In the genomic region with DNA sequence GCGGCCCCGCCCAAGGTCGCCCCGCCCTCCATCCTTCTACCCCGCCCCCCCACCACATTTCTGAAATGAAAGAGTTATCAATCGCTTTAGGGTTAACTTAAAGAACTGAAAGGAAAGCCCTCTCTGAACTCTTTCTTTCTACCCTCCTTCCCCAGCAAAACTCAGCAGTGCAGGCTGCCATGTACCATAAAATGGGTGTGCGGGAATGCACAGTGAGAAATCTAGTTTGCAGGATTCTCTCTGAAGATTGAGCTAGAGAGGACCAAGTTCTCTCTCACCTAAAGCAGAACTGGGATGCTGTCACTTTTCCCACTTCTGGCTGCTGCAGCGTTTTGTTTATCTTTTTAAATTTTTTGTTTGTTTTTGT, we compare ENCODE assay signal across 8 cellular contexts.
A peak's percentile ranks its signal among the peaks of the same experiment; 100 is the strongest.
DNase-seq lines count a peak whose midpoint lies in the region; ATAC-seq and TF ChIP-seq lines count a peak whose summit lies in the region.

No MANE protein-coding gene starts in this region.

- no peak for TF ChIP-seq POLR2A in IMR-90 (IDR thresholded peaks at IDR 0.05; ENCODE audit: low read depth, low read length)
- TF ChIP-seq POLR2A in body of pancreas (IDR thresholded peaks at IDR 0.05), result no peak

- H3K79me1 ChIP-seq in IMR-90 (ENCODE audit: low read depth in 1 of 2, low read length in 2 of 2), result no peaks in the 10 kb centered on the region

- no TSS peak for BruUV-seq in IMR-90 (replicated peaks; lab: Mats Ljungman, UMichigan)

- H3K4me1 ChIP-seq in IMR-90 (ENCODE audit: control insufficient read depth, insufficient read depth, low read length) (no peaks in the 10 kb centered on the region), body of pancreas (peaks cover 8% of the 10 kb centered on the region)

- TF ChIP-seq RAD21 in IMR-90 (IDR thresholded peaks at IDR 0.05; ENCODE audit: low read length), result no peak

- H3K27ac ChIP-seq in IMR-90 (ENCODE audit: insufficient read depth, low read length), result no peak overlapping the region
- H3K27ac ChIP-seq in body of pancreas, result no peak overlapping the region

- no peak for DNase-seq in AG09309 (ENCODE audit: low read depth)
- no peak for DNase-seq in IMR-90
- DNase-seq in naive thymus-derived CD8-positive, alpha-beta T cell, result no peak
- DNase-seq in activated CD4-positive, CD25-positive, alpha-beta regulatory T cell (lab: John Stamatoyannopoulos, UW), result no peak
- no peak for DNase-seq in NCI-H524 (lab: John Stamatoyannopoulos, UW)
- DNase-seq in NCI-H1694 treated with DMSO at 0.1 percent for 48 hours (lab: John Stamatoyannopoulos, UW), result no peak
- no peak for DNase-seq in body of pancreas

- no peak overlapping the region for H2BK5ac ChIP-seq in IMR-90 (ENCODE audit: low read depth, low read length, poor library complexity, severe bottlenecking)

- H3K27ac Mint-ChIP-seq in dendritic cell treated with granulocyte-macrophage colony-stimulating factor and Interleukin-4, amounts not matched to agents 40 ng/mL and 50 ng/mL, for 4 days, result no peak overlapping the region
- H3K27ac Mint-ChIP-seq in naive thymus-derived CD8-positive, alpha-beta T cell, result no peak overlapping the region

- peak overlapping the region; percentile 94 for H3K4me2 ChIP-seq in IMR-90 (ENCODE audit: low read depth, low read length)

- no peak overlapping the region for H3K56ac ChIP-seq in IMR-90 (ENCODE audit: extremely low read depth, insufficient read depth, low read length)

- peak overlapping the region; percentile 79 for H3K4me3 Mint-ChIP-seq in dendritic cell treated with granulocyte-macrophage colony-stimulating factor and Interleukin-4, amounts not matched to agents 40 ng/mL and 50 ng/mL, for 4 days
- peak overlapping the region; percentile 68 to 93 (median 86) for H3K4me3 Mint-ChIP-seq in naive thymus-derived CD8-positive, alpha-beta T cell

- no peak for TF ChIP-seq CTCF in AG09309 (IDR thresholded peaks at IDR 0.05; ENCODE audit: control insufficient read depth, insufficient read depth, low read depth, low read length, missing control alignments)
- no peak for TF ChIP-seq CTCF in IMR-90 (conservative IDR thresholded peaks at IDR 0.05; ENCODE audit: low read depth, low read length)
- TF ChIP-seq CTCF in body of pancreas (IDR thresholded peaks at IDR 0.05), result no peak

- H4K20me1 ChIP-seq in IMR-90 (ENCODE audit: insufficient read depth, low read length), result no peaks in the 10 kb centered on the region

- H2BK20ac ChIP-seq in IMR-90 (ENCODE audit: low read depth, low read length), result no peak overlapping the region

- POLR2A ChIA-PET in IMR-90 (lab: Charles Lee; ENCODE audit: unreplicated experiment), result interaction anchor here (0.6 kb wide), 1 partner anchor 52 kb away, joined by 3 read pairs; no protein-coding TSS in a partner anchor
- POLR2A ChIA-PET in naive thymus-derived CD8-positive, alpha-beta T cell (lab: Charles Lee), result no interaction called here

- H4K8ac ChIP-seq in IMR-90 (ENCODE audit: low read depth in 2 of 2, low read length in 2 of 2), result no peak overlapping the region

- H3K4me1 Mint-ChIP-seq in dendritic cell treated with granulocyte-macrophage colony-stimulating factor and Interleukin-4, amounts not matched to agents 40 ng/mL and 50 ng/mL, for 4 days (ENCODE audit: low read depth), result peaks cover 11% of the 10 kb centered on the region
- peaks cover 4 to 17% (median 9%) of the 10 kb centered on the region in 4 donors for H3K4me1 Mint-ChIP-seq in naive thymus-derived CD8-positive, alpha-beta T cell

- H3K9ac ChIP-seq in IMR-90 (ENCODE audit: low read depth, low read length), result 0 out of 2 replicates have a peak overlapping the region, but pooled peaks have one; percentile 23

- intact Hi-C loops in IMR-90 (cut with micrococcal nuclease), result no loop called here
- intact Hi-C loops in dendritic cell treated with granulocyte-macrophage colony-stimulating factor and Interleukin-4, amounts not matched to agents 40 ng/mL and 50 ng/mL, for 4 days (cut with micrococcal nuclease), result no loop called here
- intact Hi-C loops in body of pancreas (cut with DNase I), result no loop called here

- no peaks in the 10 kb centered on the region for H3K36me3 ChIP-seq in IMR-90 (ENCODE audit: control insufficient read depth, insufficient read depth, low read length)
- no peaks in the 10 kb centered on the region for H3K36me3 ChIP-seq in body of pancreas (replicated peaks in 1 of 2; ENCODE audit: insufficient read depth in 1 of 2, low read depth in 2 of 2)

- H3K4me3 ChIP-seq in AG09309 (ENCODE audit: control insufficient read depth, low read depth, low read length) (peak overlapping the region; percentile 59), IMR-90 (ENCODE audit: insufficient read depth, low read depth, low read length) (peak overlapping the region; percentile 47), body of pancreas (peak overlapping the region in 1 of 2 donors; percentile 14)

- no peak overlapping the region for H3K23ac ChIP-seq in IMR-90 (ENCODE audit: low read depth, low read length)

- no peaks in the 10 kb centered on the region for H3K9me1 ChIP-seq in IMR-90 (ENCODE audit: insufficient read depth, low read length)

- no peak overlapping the region for H3K4ac ChIP-seq in IMR-90 (ENCODE audit: low read depth, low read length)

- no peak overlapping the region for H2AK9ac ChIP-seq in IMR-90 (replicated peaks; ENCODE audit: low read depth, low read length, poor library complexity)

- no peak overlapping the region for H2BK15ac ChIP-seq in IMR-90 (ENCODE audit: low read depth, low read length)

- H4K5ac ChIP-seq in IMR-90 (ENCODE audit: low read depth, low read length), result no peak overlapping the region

- H2BK120ac ChIP-seq in IMR-90 (ENCODE audit: low read depth, low read length), result no peak overlapping the region

- H3K27me3 ChIP-seq in IMR-90 (ENCODE audit: control insufficient read depth, insufficient read depth, low read length), result no peaks in the 10 kb centered on the region; the same call in 1 of the 2 replicates
- H3K27me3 ChIP-seq in body of pancreas, result no peaks in the 10 kb centered on the region

- no peaks in the 10 kb centered on the region for H3K9me3 Mint-ChIP-seq in dendritic cell treated with granulocyte-macrophage colony-stimulating factor and Interleukin-4, amounts not matched to agents 40 ng/mL and 50 ng/mL, for 4 days
- peaks cover 0 to 2% (median 0%) of the 10 kb centered on the region in 9 donors for H3K9me3 Mint-ChIP-seq in naive thymus-derived CD8-positive, alpha-beta T cell

- no peak overlapping the region for H3K18ac ChIP-seq in IMR-90 (ENCODE audit: low read depth, low read length)

- CTCF ChIA-PET in IMR-90 (lab: Yijun Ruan, JAX), result interaction anchor here (1.0 kb wide), 1 partner anchor 51 kb away, joined by 3 read pairs; no protein-coding TSS in a partner anchor

- ATAC-seq in IMR-90 (ENCODE audit: low read depth) (no peak; the same call in 1 of the 2 replicates), body of pancreas (no peak)
- ATAC-seq in naive thymus-derived CD8-positive, alpha-beta T cell, result no peak

- H2AK5ac ChIP-seq in IMR-90 (ENCODE audit: low read depth, low read length), result no peak overlapping the region

- H4K91ac ChIP-seq in IMR-90 (ENCODE audit: insufficient read depth, low read depth, low read length), result no peak overlapping the region

- peaks cover 41% of the 10 kb centered on the region for H3K27me3 Mint-ChIP-seq in dendritic cell treated with granulocyte-macrophage colony-stimulating factor and Interleukin-4, amounts not matched to agents 40 ng/mL and 50 ng/mL, for 4 days
- H3K27me3 Mint-ChIP-seq in naive thymus-derived CD8-positive, alpha-beta T cell, result peaks cover 12 to 30% (median 23%) of the 10 kb centered on the region in 5 donors

- peak overlapping the region; percentile 93 for H2AFZ ChIP-seq in IMR-90 (replicated peaks; ENCODE audit: low read length, poor library complexity)

- 40% methylated on average over 1 of the region's 8 CpGs; no CpG with 5 or more reads in 1 of the 2 experiments for whole genome bisulfite sequencing in IMR-90 (ENCODE audit: extremely low coverage in 2 of 2, insufficient read length in 1 of 2), 2 experiments
- WGBS in body of pancreas, 2 donors, result 3 to 5% methylated on average over 3 to 8 of the region's 8 CpGs

- dilution Hi-C loops in IMR-90 (cut with HindIII; ENCODE audit: low sequenced_read_pairs, unreplicated experiment), result no loop called here

- H3K36me3 Mint-ChIP-seq in dendritic cell treated with granulocyte-macrophage colony-stimulating factor and Interleukin-4, amounts not matched to agents 40 ng/mL and 50 ng/mL, for 4 days (ENCODE audit: low read depth), result no peaks in the 10 kb centered on the region
- H3K36me3 Mint-ChIP-seq in naive thymus-derived CD8-positive, alpha-beta T cell, result no peaks in the 10 kb centered on the region

- no peak overlapping the region for H3K14ac ChIP-seq in IMR-90 (replicated peaks; ENCODE audit: low read depth, low read length)

- in situ Hi-C loops in IMR-90 (cut with MboI; ENCODE audit: low sequenced_read_pairs), result no loop called here

- H3K9me3 ChIP-seq in IMR-90 (ENCODE audit: control insufficient read depth, insufficient read depth, low read length) (no peaks in the 10 kb centered on the region), body of pancreas (no peaks in the 10 kb centered on the region)

TF ChIP-seq in IMR-90, 13 proteins besides CTCF, POLR2A, EP300 and RAD21 (continues in another document):
- TF ChIP-seq MAZ (IDR thresholded peaks at IDR 0.05; ENCODE audit: borderline replicate concordance, low read depth, low read length) (no peak), ELK1 (IDR thresholded peaks at IDR 0.05; ENCODE audit: borderline replicate concordance, low read depth, low read length) (no peak), MXI1 (IDR thresholded peaks at IDR 0.05; ENCODE audit: borderline replicate concordance, low read depth, low read length) (no peak), MAFK (IDR thresholded peaks at IDR 0.05; ENCODE audit: low read depth, low read length) (no peak), CHD1 (IDR thresholded peaks at IDR 0.05; ENCODE audit: low read depth, low read length) (no peak), BHLHE40 (IDR thresholded peaks at IDR 0.05; ENCODE audit: low read depth, low read length) (no peak), CEBPB (IDR thresholded peaks at IDR 0.05; ENCODE audit: low read depth, low read length) (no peak), SMC3 (IDR thresholded peaks at IDR 0.05; ENCODE audit: low read depth, low read length) (no peak), RFX5 (IDR thresholded peaks at IDR 0.05; ENCODE audit: low read depth, low read length) (no peak), NFE2L2 (IDR thresholded peaks at IDR 0.05; ENCODE audit: low read depth, low read length) (no peak)
